In the genomic region with DNA sequence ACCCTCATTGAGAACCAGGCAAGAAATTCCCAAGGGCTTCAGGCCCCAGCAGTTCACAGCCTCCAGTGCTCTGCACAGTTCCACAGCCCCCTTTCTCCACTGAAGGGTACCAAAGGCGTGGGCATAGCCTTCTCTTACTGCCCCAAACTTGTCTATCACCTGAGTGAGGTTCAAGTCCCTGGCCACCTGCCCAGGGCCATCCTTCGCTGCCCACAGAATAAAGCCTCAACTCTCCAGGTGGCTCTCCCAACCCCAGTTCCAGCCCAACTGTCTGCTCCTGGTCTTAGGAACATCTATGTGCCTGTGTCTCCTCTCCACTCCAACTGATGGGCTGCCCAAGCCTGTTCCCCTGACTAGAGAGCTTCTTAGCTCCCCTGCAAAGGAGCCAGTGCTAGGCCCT, we compare ENCODE assay signal across 1 cellular context.
TF ChIP-seq lines count a peak whose summit lies in the region.

No MANE protein-coding gene starts in this region.

TF ChIP-seq in IMR-90, 13 proteins besides CTCF, POLR2A, EP300 and RAD21:
- TF ChIP-seq CHD1 (IDR thresholded peaks at IDR 0.05; ENCODE audit: low read depth, low read length) (no peak), RCOR1 (IDR thresholded peaks at IDR 0.05; ENCODE audit: insufficient replicate concordance, low read length) (no peak), CEBPB (IDR thresholded peaks at IDR 0.05; ENCODE audit: low read depth, low read length) (no peak), MXI1 (IDR thresholded peaks at IDR 0.05; ENCODE audit: borderline replicate concordance, low read depth, low read length) (no peak)
TF ChIP-seq in IMR-90: peak in this region for 0.
